In the genomic region with DNA sequence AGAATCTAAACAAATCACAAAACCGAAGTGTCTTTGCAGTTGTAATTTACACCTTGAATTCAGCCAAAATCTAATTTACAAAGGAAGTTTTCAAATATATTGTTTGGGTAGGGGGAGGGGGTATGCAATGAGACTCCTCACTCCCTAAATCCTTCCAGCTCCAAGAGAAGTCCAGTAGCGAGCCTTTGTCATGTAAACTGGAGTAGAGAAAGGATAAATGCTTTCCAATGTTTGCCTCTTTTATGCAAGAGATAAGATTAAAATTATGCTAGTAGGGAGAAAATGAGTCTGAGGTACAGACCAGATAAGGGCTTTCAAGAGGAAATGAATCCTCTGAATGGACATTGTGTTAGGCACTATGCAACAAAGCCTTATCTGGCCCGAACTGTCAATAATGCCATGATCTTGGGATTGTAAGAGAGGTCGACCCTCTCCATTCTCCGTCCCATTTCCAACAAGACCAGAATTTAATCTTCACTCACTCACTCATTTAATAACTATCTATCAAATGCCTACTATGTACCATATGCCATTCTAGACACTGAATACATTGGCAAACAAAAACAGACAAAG, we compare ENCODE assay signal across 16 cellular contexts.
"Had no signal": no experiment of that assay in that cellular context is flagged by ENCODE, and none has a peak within 500 bp of the region (broad histone marks: within the 10 kb centered on the region; RNA-seq: fewer than 3 reads in every experiment).

No MANE protein-coding gene starts in this region.

- ATAC-seq: heart left ventricle; naive thymus-derived CD8-positive, alpha-beta T cell; stimulated activated effector memory CD8-positive, alpha-beta T cell treated with anti-CD3 and anti-CD28 coated beads, Interleukin-12 subunit alpha, Interleukin-12 subunit beta, amount 100 ng/mL, for 72 hours; T-helper 17 cell had no signal

- H3K9me3 ChIP-seq: thoracic aorta had no signal

- H3K27me3 ChIP-seq: heart left ventricle had no signal

- H3K4me3 ChIP-seq: heart left ventricle, left ventricle myocardium inferior, thoracic aorta had no signal

- FAIRE-seq: astrocyte, frontal cortex, TTC549 had no signal

- H3K36me3 ChIP-seq: heart left ventricle, left ventricle myocardium inferior, thoracic aorta had no signal

- H3K27ac ChIP-seq: heart left ventricle, left ventricle myocardium inferior, thoracic aorta had no signal

- DNase-seq: activated CD4-positive, alpha-beta T cell treated with anti-CD3 and anti-CD28 coated beads, Interleukin-2, amount 50 U/mL, for 4 hours; activated CD4-positive, CD25-positive, alpha-beta regulatory T cell treated with anti-CD3 and anti-CD28 coated beads, Interleukin-2, amount 50 U/mL, for 72 hours; activated naive CD4-positive, alpha-beta T cell treated with anti-CD3 and anti-CD28 coated beads, Interleukin-2, amount 10 ng/mL, durations not matched to agents 7 days and 5 days; dermis blood vessel endothelial cell; heart left ventricle; left ventricle myocardium inferior; naive thymus-derived CD8-positive, alpha-beta T cell; nucleus accumbens; posterior cingulate gyrus; retina; T-helper 17 cell had no signal
